Comparison of ENCODE assay signal across 1 cellular context in genomic region chr6:10404107-10404798, GRCh38.
TF ChIP-seq lines count a peak whose summit lies in the region.

No MANE protein-coding gene starts in this region.

TF ChIP-seq in HEK293, 187 proteins besides CTCF, POLR2A, EP300 and RAD21 (continued from another document and continues in another):
- TF ChIP-seq ZNF518A (tag by site-specific recombination; conservative IDR thresholded peaks at IDR 0.05; ENCODE audit: low read depth) (peak; percentile 79), ZNF529 (tag by site-specific recombination; IDR thresholded peaks at IDR 0.05; ENCODE audit: insufficient replicate concordance) (no peak), PATZ1 (tag by site-specific recombination; IDR thresholded peaks at IDR 0.05) (peak; percentile 46; the same call in 1 of the 2 replicates), HOXD13 (CRISPR knock-in tag; IDR thresholded peaks at IDR 0.05; ENCODE audit: borderline replicate concordance) (0 out of 2 replicates have a peak, but pooled peaks have one; percentile 51), ZNF155 (tag by site-specific recombination; IDR thresholded peaks at IDR 0.05) (no peak), ZNF776 (tag by site-specific recombination; IDR thresholded peaks at IDR 0.05; ENCODE audit: borderline replicate concordance) (no peak), ZXDB (tag by site-specific recombination; IDR thresholded peaks at IDR 0.05) (peak; percentile 91), ZBTB21 (tag by site-specific recombination; IDR thresholded peaks at IDR 0.05) (peak; percentile 32; the same call in 1 of the 2 replicates), ZSCAN18 (tag by site-specific recombination; IDR thresholded peaks at IDR 0.05) (no peak), EGR2 (tag by site-specific recombination; IDR thresholded peaks at IDR 0.05; ENCODE audit: low read depth) (peak; percentile 74), ZNF629 (tag by site-specific recombination; IDR thresholded peaks at IDR 0.05) (peak; percentile 69; the same call in 1 of the 2 replicates), ZNF501 (tag by site-specific recombination; IDR thresholded peaks at IDR 0.05) (peak; percentile 89; the same call in 1 of the 2 replicates), ZEB2 (tag by site-specific recombination; IDR thresholded peaks at IDR 0.05) (peak; percentile 31), ZNF350 (tag by site-specific recombination; IDR thresholded peaks at IDR 0.05) (no peak), PRDM10 (tag by site-specific recombination; IDR thresholded peaks at IDR 0.05) (no peak), GLIS1 (tag by site-specific recombination; IDR thresholded peaks at IDR 0.05) (peak; percentile 36; the same call in 1 of the 2 replicates), ZNF121 (tag by site-specific recombination; IDR thresholded peaks at IDR 0.05) (0 out of 2 replicates have a peak, but pooled peaks have one; percentile 21), PRDM6 (tag by site-specific recombination; IDR thresholded peaks at IDR 0.05) (no peak), BCL11B (tag by site-specific recombination; IDR thresholded peaks at IDR 0.05; ENCODE audit: low read depth) (0 out of 2 replicates have a peak, but pooled peaks have one; percentile 39), BCL11A (tag by site-specific recombination; IDR thresholded peaks at IDR 0.05; ENCODE audit: low read depth) (peak; percentile 65; the same call in 1 of the 2 replicates), BCL6B (tag by site-specific recombination; IDR thresholded peaks at IDR 0.05) (no peak), ZNF423 (tag by site-specific recombination; IDR thresholded peaks at IDR 0.05) (no peak), ZNF561 (tag by site-specific recombination; IDR thresholded peaks at IDR 0.05; ENCODE audit: borderline replicate concordance) (peak; percentile 20; the same call in 1 of the 2 replicates), YY1 (tag by site-specific recombination; IDR thresholded peaks at IDR 0.05) (peak; percentile 60; the same call in 1 of the 2 replicates), ZBTB17 (tag by site-specific recombination; IDR thresholded peaks at IDR 0.05) (peak; percentile 9), ZNF660 (tag by site-specific recombination; IDR thresholded peaks at IDR 0.05) (peak; percentile 12), ZNF621 (tag by site-specific recombination; IDR thresholded peaks at IDR 0.05) (no peak), ZNF514 (tag by site-specific recombination; IDR thresholded peaks at IDR 0.05) (no peak), KLF16 (tag by site-specific recombination; IDR thresholded peaks at IDR 0.05) (0 out of 2 replicates have a peak, but pooled peaks have one; percentile 24), ZNF513 (tag by site-specific recombination; IDR thresholded peaks at IDR 0.05) (no peak), SALL2 (tag by site-specific recombination; IDR thresholded peaks at IDR 0.05; ENCODE audit: borderline replicate concordance) (no peak), ZFP3 (tag by site-specific recombination; IDR thresholded peaks at IDR 0.05; ENCODE audit: low read depth) (no peak), ZNF792 (tag by site-specific recombination; IDR thresholded peaks at IDR 0.05) (no peak), ZBTB11 (tag by site-specific recombination; conservative IDR thresholded peaks at IDR 0.05; ENCODE audit: low read depth) (peak; percentile 92), ZBTB48 (tag by site-specific recombination; IDR thresholded peaks at IDR 0.05) (no peak), GLIS2 (tag by site-specific recombination; IDR thresholded peaks at IDR 0.05) (no peak; the same call in 1 of the 2 replicates), ZBTB7A (tag by site-specific recombination; IDR thresholded peaks at IDR 0.05; ENCODE audit: low read depth) (no peak), HOXC10 (CRISPR knock-in tag; IDR thresholded peaks at IDR 0.05) (no peak), ZNF394 (tag by site-specific recombination; IDR thresholded peaks at IDR 0.05; ENCODE audit: borderline replicate concordance) (peak; percentile 37; the same call in 1 of the 2 replicates), ZNF341 (tag by site-specific recombination; IDR thresholded peaks at IDR 0.05; ENCODE audit: low read depth) (0 out of 2 replicates have a peak, but pooled peaks have one; percentile 38)
